In the genomic region with DNA sequence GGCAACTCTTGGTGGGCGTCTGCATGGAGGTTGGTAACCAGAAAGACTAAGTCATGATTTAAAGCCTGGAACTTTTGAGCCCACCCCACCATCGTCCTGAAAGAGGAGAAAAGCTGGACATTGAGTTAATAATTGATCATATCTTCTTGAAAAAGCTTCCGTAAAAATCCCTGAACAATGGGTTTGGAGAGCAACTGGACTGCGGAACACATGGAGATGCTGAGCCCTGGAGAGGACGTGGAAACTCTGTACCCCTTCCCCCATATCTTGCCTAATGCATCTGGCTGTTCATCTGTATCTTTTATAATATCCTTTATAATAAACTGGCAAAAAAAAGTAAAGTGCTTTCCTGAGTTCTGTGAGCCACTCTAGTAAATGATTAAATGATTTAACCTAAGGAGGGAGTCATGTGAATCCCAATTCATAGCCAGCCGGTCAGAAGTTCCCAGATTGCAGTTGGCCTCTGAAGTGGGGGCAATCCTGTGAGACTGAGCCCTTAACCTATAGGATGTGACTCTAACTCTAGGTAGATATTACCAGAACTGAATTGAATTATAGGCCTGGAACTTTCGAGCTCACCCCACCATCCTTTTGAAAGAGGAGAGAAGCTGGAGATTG, we compare ENCODE assay signal across 26 cellular contexts. TPM values are rescaled to one million over a fixed set of nuclear protein-coding genes. Genes with fewer than 3 reads are reported as not detected.
"Had no signal": no experiment of that assay in that cellular context is flagged by ENCODE, and none has a peak within 500 bp of the region (broad histone marks: within the 10 kb centered on the region; RNA-seq: fewer than 3 reads in every experiment).

No MANE protein-coding gene starts in this region.

- ATAC-seq: heart right ventricle; left colon; naive thymus-derived CD4-positive, alpha-beta T cell had no signal

- H3K27me3 Mint-ChIP-seq: type B pancreatic cell had no signal

- DNase-seq: effector CD4-positive, alpha-beta T cell; endodermal cell; foreskin melanocyte; heart right ventricle; islet precursor cell; left colon; naive thymus-derived CD4-positive, alpha-beta T cell; posterior cingulate gyrus; small intestine; stimulated activated CD4-positive, alpha-beta T cell treated with anti-CD3 and anti-CD28 coated beads, Interleukin-12 subunit alpha, Interleukin-12 subunit beta, amount 100 ng/mL, for 4 hours; stimulated activated naive CD4-positive, alpha-beta T cell treated with Interleukin-2 at 50 U/mL for 16 hours; thyroid gland had no signal

- H3K27me3 ChIP-seq: heart right ventricle, neutrophil, right atrium auricular region, suprapubic skin, thyroid gland had no signal

- H3K27ac Mint-ChIP-seq: endodermal cell; naive thymus-derived CD4-positive, alpha-beta T cell; type B pancreatic cell had no signal

- H3K4me1 Mint-ChIP-seq: endodermal cell; naive thymus-derived CD4-positive, alpha-beta T cell had no signal

- H3K4me1 ChIP-seq: heart right ventricle, right atrium auricular region, suprapubic skin had no signal

- H3K9me3 ChIP-seq: neutrophil, right atrium auricular region, suprapubic skin, thyroid gland had no signal

- H3K27ac ChIP-seq: coronary artery, heart right ventricle, neutrophil, right atrium auricular region, suprapubic skin, thyroid gland had no signal

- H3K4me3 ChIP-seq: coronary artery, heart right ventricle, right atrium auricular region, suprapubic skin, thyroid gland had no signal

- H3K9me3 Mint-ChIP-seq: endodermal cell, type B pancreatic cell had no signal

- H3K4me3 Mint-ChIP-seq: endodermal cell; naive thymus-derived CD4-positive, alpha-beta T cell; type B pancreatic cell had no signal

- H3K36me3 Mint-ChIP-seq: naive thymus-derived CD4-positive, alpha-beta T cell; type B pancreatic cell had no signal

- H3K36me3 ChIP-seq: heart right ventricle, neutrophil, right atrium auricular region, suprapubic skin, thyroid gland had no signal

RNA-seq across cellular contexts. Expression of gene LGSN, which starts 26.5 kb away (rescaled TPM):
- total RNA-seq: dermis microvascular lymphatic vessel endothelial cell, endothelial cell of umbilical vein, heart right ventricle, lung microvascular endothelial cell, mesenteric fat pad, mononuclear cell, osteoblast, pulmonary artery endothelial cell, right atrium auricular region, thyroid gland had no signal
- polyA plus RNA-seq: endothelial cell of umbilical vein, esophagus, heart right ventricle, neural cell, small intestine had no signal
